ENCODE assay signal across 10 cellular contexts in genomic region chr20:56626367-56627121, GRCh38. TPM values are rescaled to one million over a fixed set of nuclear protein-coding genes. Genes with fewer than 3 reads are reported as not detected.
DNase-seq lines count a peak whose midpoint lies in the region; ATAC-seq, FAIRE-seq and TF ChIP-seq lines count a peak whose summit lies in the region.
"Had no signal": no experiment of that assay in that cellular context is flagged by ENCODE, and none has a peak within 500 bp of the region (broad histone marks: within the 10 kb centered on the region; RNA-seq: fewer than 3 reads in every experiment).

No MANE protein-coding gene starts in this region.

- no peak overlapping the region for H3K27ac Mint-ChIP-seq in activated naive CD8-positive, alpha-beta T cell treated with anti-CD3 and anti-CD28 coated beads, Interleukin-2, amount 50 U/mL, for 24 hours

- intact Hi-C loops in uterus (cut with DNase I; ENCODE audit: low total_unique reads): no loop called here
- intact Hi-C loops in ascending aorta (cut with DNase I): no loop called here

- peaks cover 12% of the 10 kb centered on the region; the same call in 1 of the 2 replicates for H3K9me3 ChIP-seq in AG04450 (ENCODE audit: control insufficient read depth, insufficient read depth, low read length)
- H3K9me3 ChIP-seq in keratinocyte (ENCODE audit: control insufficient read depth, low read depth, low read length): no peaks in the 10 kb centered on the region
- no peaks in the 10 kb centered on the region for H3K9me3 ChIP-seq in uterus
- H3K9me3 ChIP-seq in ascending aorta: no peaks in the 10 kb centered on the region
- H3K9me3 ChIP-seq: ovary had no signal

- H4K20me1 ChIP-seq in keratinocyte (ENCODE audit: control insufficient read depth, extremely low read depth, insufficient read depth, low read length): no peaks in the 10 kb centered on the region

- H3K9ac ChIP-seq in keratinocyte (ENCODE audit: control insufficient read depth, extremely low read depth, insufficient read depth, low read length): peak overlapping the region; percentile 37

- no peak overlapping the region for H3K27ac ChIP-seq in AG04450 (ENCODE audit: low read depth, low read length)
- H3K27ac ChIP-seq in keratinocyte (ENCODE audit: control insufficient read depth, insufficient read depth, low read length): no peak overlapping the region
- H3K27ac ChIP-seq in uterus: no peak overlapping the region
- H3K27ac ChIP-seq in ascending aorta: no peak overlapping the region
- H3K27ac ChIP-seq: ovary had no signal

- TF ChIP-seq CTCF in AG04450 (IDR thresholded peaks at IDR 0.05; ENCODE audit: low read depth, low read length): peak; percentile 12; the same call in 1 of the 2 replicates
- peak; percentile 24; the same call in 1 of the 2 replicates for TF ChIP-seq CTCF in GM12875 (IDR thresholded peaks at IDR 0.05; ENCODE audit: borderline replicate concordance, insufficient read depth, low read depth, low read length)
- peak; percentile 33 to 63 (median 56) for TF ChIP-seq CTCF in keratinocyte (optimal IDR thresholded peaks at IDR 0.05 in 1 of 3, IDR thresholded peaks at IDR 0.05 in 1 of 3, conservative IDR thresholded peaks at IDR 0.05 in 1 of 3; ENCODE audit: extremely low read depth in 1 of 3, insufficient read depth in 2 of 3, low read length in 3 of 3)
- no peak for TF ChIP-seq CTCF in uterus (IDR thresholded peaks at IDR 0.05)
- no peak for TF ChIP-seq CTCF in ascending aorta (IDR thresholded peaks at IDR 0.05)

- DNase-seq in AG04450 (ENCODE audit: low read depth, low spot score) (no peak), keratinocyte (ENCODE audit: low read depth, low spot score) (no peak), uterus (no peak), superior temporal gyrus (ENCODE audit: extremely low spot score) (no peak), ascending aorta (ENCODE audit: low spot score in 2 of 2) (no peak), activated gamma-delta T cell (lab: John Stamatoyannopoulos, UW) (no peak)
- peak; percentile 6 for DNase-seq in activated naive CD8-positive, alpha-beta T cell treated with anti-CD3 and anti-CD28 coated beads, Interleukin-2, amount 50 U/mL, for 24 hours
- DNase-seq: NCI-H2081 treated with DMSO at 0.1 percent for 48 hours, ovary had no signal

- H3K9me1 ChIP-seq in keratinocyte (ENCODE audit: control insufficient read depth, extremely low read depth, insufficient read depth, low read length): no peaks in the 10 kb centered on the region

- H3K4me3 ChIP-seq in AG04450 (ENCODE audit: low read depth, low read length): no peak overlapping the region
- no peak overlapping the region for H3K4me3 ChIP-seq in GM12875 (ENCODE audit: low read depth, low read length)
- H3K4me3 ChIP-seq in keratinocyte (ENCODE audit: control insufficient read depth in 2 of 3, extremely low read depth in 1 of 3, insufficient read depth in 2 of 3, low read depth in 1 of 3, low read length in 3 of 3): peak overlapping the region in 1 of 3 experiments; percentile 19
- no peak overlapping the region for H3K4me3 ChIP-seq in uterus
- peak overlapping the region in 1 of 2 donors; percentile 6 for H3K4me3 ChIP-seq in ascending aorta
- H3K4me3 ChIP-seq: ovary had no signal

- no peaks in the 10 kb centered on the region for H3K9me3 Mint-ChIP-seq in activated naive CD8-positive, alpha-beta T cell treated with anti-CD3 and anti-CD28 coated beads, Interleukin-2, amount 50 U/mL, for 24 hours

- no peak overlapping the region for H3K4me3 Mint-ChIP-seq in activated naive CD8-positive, alpha-beta T cell treated with anti-CD3 and anti-CD28 coated beads, Interleukin-2, amount 50 U/mL, for 24 hours

- H3K36me3 ChIP-seq in keratinocyte (ENCODE audit: control insufficient read depth in 2 of 2, extremely low read depth in 1 of 2, insufficient read depth in 2 of 2, low read length in 2 of 2) (no peaks in the 10 kb centered on the region), uterus (no peaks in the 10 kb centered on the region), ascending aorta (no peaks in the 10 kb centered on the region)
- H3K36me3 ChIP-seq: ovary had no signal

- no peaks in the 10 kb centered on the region for H3K36me3 Mint-ChIP-seq in activated naive CD8-positive, alpha-beta T cell treated with anti-CD3 and anti-CD28 coated beads, Interleukin-2, amount 50 U/mL, for 24 hours (ENCODE audit: low read depth)

- H3K79me2 ChIP-seq in keratinocyte (ENCODE audit: control insufficient read depth, insufficient read depth, low read length): peaks cover 24% of the 10 kb centered on the region

- peaks cover 11% of the 10 kb centered on the region for H3K4me1 Mint-ChIP-seq in activated naive CD8-positive, alpha-beta T cell treated with anti-CD3 and anti-CD28 coated beads, Interleukin-2, amount 50 U/mL, for 24 hours

- dilution Hi-C loops in keratinocyte (cut with MboI; ENCODE audit: extremely low pct_ligation_motif_present, low sequenced_read_pairs): no loop called here

- H3K4me1 ChIP-seq in keratinocyte (ENCODE audit: control insufficient read depth, extremely low read depth, insufficient read depth, low read length): peaks cover 14% of the 10 kb centered on the region
- H3K4me1 ChIP-seq in uterus: peaks cover 0 to 17% of the 10 kb centered on the region in 2 donors
- peaks cover 0 to 12% of the 10 kb centered on the region in 2 donors for H3K4me1 ChIP-seq in ascending aorta

- H2AFZ ChIP-seq in keratinocyte (ENCODE audit: control insufficient read depth, low read length): peak overlapping the region; percentile 43

- H3K27me3 ChIP-seq in AG04450 (ENCODE audit: control insufficient read depth, insufficient read depth, low read length): peaks cover 68% of the 10 kb centered on the region
- peaks cover 4% of the 10 kb centered on the region for H3K27me3 ChIP-seq in keratinocyte (ENCODE audit: control insufficient read depth, extremely low read depth, insufficient read depth, low read length)
- peaks cover 7 to 33% of the 10 kb centered on the region in 2 donors for H3K27me3 ChIP-seq in uterus
- H3K27me3 ChIP-seq in ascending aorta: peaks cover 29% of the 10 kb centered on the region
- H3K27me3 ChIP-seq: ovary had no signal

- H3K27me3 Mint-ChIP-seq in activated naive CD8-positive, alpha-beta T cell treated with anti-CD3 and anti-CD28 coated beads, Interleukin-2, amount 50 U/mL, for 24 hours: peaks cover 64% of the 10 kb centered on the region

- POLR2A ChIA-PET in AG04450 (lab: Yijun Ruan, JAX): no interaction called here

- peak overlapping the region; percentile 17 for H3K4me2 ChIP-seq in keratinocyte (ENCODE audit: control insufficient read depth, extremely low read depth, insufficient read depth, low read depth, low read length)

- no peak for ATAC-seq in activated naive CD8-positive, alpha-beta T cell treated with anti-CD3 and anti-CD28 coated beads, Interleukin-2, amount 50 U/mL, for 24 hours

- CTCF ChIA-PET in AG04450 (lab: Charles Lee): no interaction called here

- no peak for FAIRE-seq in keratinocyte (lab: Jason Lieb, UNC)

- no peak for TF ChIP-seq POLR2A in uterus (IDR thresholded peaks at IDR 0.05)

RNA-seq across cellular contexts. Expression of gene TFAP2C, which starts 2.6 kb away (rescaled TPM):
- polyA plus RNA-seq in AG04450 (2011; rRNA removed) (0.07 TPM in 1 of 2 replicates, not detected in the other), keratinocyte (5.5 to 24.7 TPM (median 11.5 TPM) in 3 replicates)
- polyA minus RNA-seq in AG04450 (2011; rRNA and poly(A)+ RNA removed): not detected in 2 replicates
- polyA plus RNA-seq in keratinocyte (2011; ENCODE audit: low read depth): 7.3 TPM
- polyA plus RNA-seq in keratinocyte (2011; cell fraction: cytosol; rRNA removed): 7.4 and 8.5 TPM in 2 replicates
- polyA plus RNA-seq in keratinocyte (2011; cell fraction: nucleus; rRNA removed): 16.9 and 20.0 TPM in 2 replicates
- 16.6 and 23.1 TPM in 2 replicates for polyA plus RNA-seq in keratinocyte (2012; ENCODE audit: low replicate concordance)
- polyA minus RNA-seq in keratinocyte: 5.9 to 11.7 TPM (median 10.8 TPM) in 3 replicates
- 12.1 TPM for polyA minus RNA-seq in keratinocyte (2011; cell fraction: cytosol; rRNA and poly(A)+ RNA removed)
- polyA minus RNA-seq in keratinocyte (2011; cell fraction: nucleus; rRNA and poly(A)+ RNA removed): 13.0 and 15.7 TPM in 2 replicates
- total RNA-seq in uterus (1 to 10 TPM in 2 of 4 donors, not detected in 2; 1.1 to 6.0 TPM), ascending aorta (4.9 TPM)

Comparison
In these comparisons a context has a peak if more than half of its experiments do, and no peak if none do; other contexts are left out.
1. CTCF ChIP-seq: peak in AG04450 (single experiment), GM12875 (single experiment) and keratinocyte (3 of 3); none in uterus (0 of 4) and ascending aorta (0 of 3).